8 cellular contexts compared by ENCODE assay signal in genomic region chr20:45347297-45347935, GRCh38. TPM values are rescaled to one million over a fixed set of nuclear protein-coding genes. Genes with fewer than 3 reads are reported as not detected.
DNase-seq lines count a peak whose midpoint lies in the region; ATAC-seq and TF ChIP-seq lines count a peak whose summit lies in the region.

No MANE protein-coding gene starts in this region.

- H2AK5ac ChIP-seq in H9 (ENCODE audit: insufficient read length, low read length) = no peak overlapping the region

- H3K4me2 ChIP-seq in H9 (ENCODE audit: insufficient read depth, insufficient read length, low read length) = peak overlapping the region; percentile 95

- no peak for DNase-seq in H9
- no peak for DNase-seq in activated CD8-positive, alpha-beta T cell treated with anti-CD3 and anti-CD28 coated beads, Interleukin-2, amount 10 ng/mL, durations not matched to agents 7 days and 5 days
- no peak for DNase-seq in left ventricle myocardium inferior
- DNase-seq in skeletal muscle cell (ENCODE audit: low read depth) = no peak
- no peak for DNase-seq in DMS79 (lab: John Stamatoyannopoulos, UW)
- no peak for DNase-seq in NCI-H526 (lab: John Stamatoyannopoulos, UW)
- DNase-seq in NCI-H524 (lab: John Stamatoyannopoulos, UW) = no peak

- H2BK12ac ChIP-seq in H9 (ENCODE audit: insufficient read length, low read depth, low read length) = no peak overlapping the region

- H3K4me3 Mint-ChIP-seq in H9 = peak overlapping the region; percentile 82 to 90
- peak overlapping the region; percentile 78 for H3K4me3 Mint-ChIP-seq in activated CD8-positive, alpha-beta T cell treated with anti-CD3 and anti-CD28 coated beads, Interleukin-2, amount 10 ng/mL, durations not matched to agents 7 days and 5 days

- no CpG with 5 or more reads among the region's 10 CpGs for whole genome bisulfite sequencing in H9 (ENCODE audit: extremely low coverage, insufficient read length, low lambda C conversion rate)

- POLR2A ChIA-PET in activated CD8-positive, alpha-beta T cell treated with anti-CD3 and anti-CD28 coated beads, Interleukin-2, amount 10 ng/mL, durations not matched to agents 7 days and 5 days (lab: Charles Lee) = interaction anchor here (0.7 to 1.6 kb wide), 9 partner anchors 8 to 69 kb away, joined by 3 to 8 read pairs (median 4); partner anchors contain the start of genes PIGT and SYS1

- H3K4me3 ChIP-seq in left ventricle myocardium inferior = peak overlapping the region; percentile 85
- H3K4me3 ChIP-seq in skeletal muscle cell (ENCODE audit: low read depth, low read length) = peak overlapping the region; percentile 88

- TF ChIP-seq CTCF in H9 (conservative IDR thresholded peaks at IDR 0.05) = no peak
- TF ChIP-seq CTCF in left ventricle myocardium inferior (IDR thresholded peaks at IDR 0.05; ENCODE audit: borderline replicate concordance) = no peak

- no peaks in the 10 kb centered on the region for H3K9me3 Mint-ChIP-seq in H9
- no peaks in the 10 kb centered on the region for H3K9me3 Mint-ChIP-seq in activated CD8-positive, alpha-beta T cell treated with anti-CD3 and anti-CD28 coated beads, Interleukin-2, amount 10 ng/mL, durations not matched to agents 7 days and 5 days (ENCODE audit: insufficient read depth)

- H3K27ac ChIP-seq in H9 (ENCODE audit: insufficient read length, low read depth, low read length) (no peak overlapping the region), left ventricle myocardium inferior (replicated peaks) (peak overlapping the region; percentile 94)

- H3K27me3 Mint-ChIP-seq in H9 (ENCODE audit: low read depth) = peaks cover 4% of the 10 kb centered on the region; the same call in 1 of the 2 replicates
- peaks cover 2% of the 10 kb centered on the region for H3K27me3 Mint-ChIP-seq in activated CD8-positive, alpha-beta T cell treated with anti-CD3 and anti-CD28 coated beads, Interleukin-2, amount 10 ng/mL, durations not matched to agents 7 days and 5 days (ENCODE audit: low read depth)

- H3K9ac ChIP-seq in H9 (ENCODE audit: extremely low read depth, insufficient read length, low read length) = peak overlapping the region; percentile 79

- H3K27me3 ChIP-seq in H9 (ENCODE audit: insufficient read depth, low read length) = no peaks in the 10 kb centered on the region
- no peaks in the 10 kb centered on the region for H3K27me3 ChIP-seq in left ventricle myocardium inferior (ENCODE audit: low read depth)

- no peak overlapping the region for H4K91ac ChIP-seq in H9 (ENCODE audit: insufficient read length, low read depth, low read length)

- CTCF ChIA-PET in activated CD8-positive, alpha-beta T cell treated with anti-CD3 and anti-CD28 coated beads, Interleukin-2, amount 10 ng/mL, durations not matched to agents 7 days and 5 days (lab: Charles Lee) = interaction anchor here (1.0 to 3.7 kb wide), 13 partner anchors 12 to 251 kb away, joined by 3 to 17 read pairs (median 5); partner anchors contain the start of gene SYS1

- H3K79me2 ChIP-seq in H9 (ENCODE audit: insufficient read depth, low read length) = peaks cover 3% of the 10 kb centered on the region; the same call in 1 of the 2 replicates

- H3K18ac ChIP-seq in H9 (ENCODE audit: insufficient read length, low read depth, low read length) = no peak overlapping the region

- no peak for ATAC-seq in activated CD8-positive, alpha-beta T cell treated with anti-CD3 and anti-CD28 coated beads, Interleukin-2, amount 10 ng/mL, durations not matched to agents 7 days and 5 days
- no peak for ATAC-seq in HG03439 (IDR thresholded peaks at IDR 0.05; ENCODE audit: unreplicated experiment)

- H2BK120ac ChIP-seq in H9 (ENCODE audit: low read depth, low read length, poor library complexity, severe bottlenecking) = no peak overlapping the region

- H3K14ac ChIP-seq in H9 (ENCODE audit: insufficient read depth, low read length) = no peak overlapping the region

- no peak overlapping the region for H2AFZ ChIP-seq in H9 (ENCODE audit: low read length)

- H3K36me3 Mint-ChIP-seq in H9 (ENCODE audit: insufficient read depth in 1 of 3, low read depth in 3 of 3) = no peaks in the 10 kb centered on the region
- no peaks in the 10 kb centered on the region for H3K36me3 Mint-ChIP-seq in activated CD8-positive, alpha-beta T cell treated with anti-CD3 and anti-CD28 coated beads, Interleukin-2, amount 10 ng/mL, durations not matched to agents 7 days and 5 days (ENCODE audit: low read depth)

- H2BK5ac ChIP-seq in H9 (ENCODE audit: insufficient read length, low read length) = no peak overlapping the region

- H3K23me2 ChIP-seq in H9 (ENCODE audit: insufficient read length, low read depth, low read length, poor library complexity, severe bottlenecking) = peaks cover 9% of the 10 kb centered on the region

- no peaks in the 10 kb centered on the region for H3K9me3 ChIP-seq in H9 (ENCODE audit: control insufficient read depth, low read depth, low read length)
- no peaks in the 10 kb centered on the region for H3K9me3 ChIP-seq in left ventricle myocardium inferior (replicated peaks)

- H3K27ac Mint-ChIP-seq in H9 = peak overlapping the region in 2 of 3 experiments; percentile 53 to 60; a peak in 2 of 7 replicates
- H3K27ac Mint-ChIP-seq in activated CD8-positive, alpha-beta T cell treated with anti-CD3 and anti-CD28 coated beads, Interleukin-2, amount 10 ng/mL, durations not matched to agents 7 days and 5 days = peak overlapping the region; percentile 32

- peaks cover 28% of the 10 kb centered on the region; the same call in 1 of the 2 replicates for H3K4me1 ChIP-seq in H9 (ENCODE audit: insufficient read depth, low read length)
- peaks cover 62% of the 10 kb centered on the region for H3K4me1 ChIP-seq in left ventricle myocardium inferior

- no peak overlapping the region for H3T11ph ChIP-seq in H9 (ENCODE audit: low read length)

- H4K8ac ChIP-seq in H9 (replicated peaks; ENCODE audit: insufficient read length, low read depth, low read length) = no peak overlapping the region

- no peak overlapping the region for H3K4ac ChIP-seq in H9 (ENCODE audit: low read depth, low read length)

- H4K20me1 ChIP-seq in H9 (ENCODE audit: control insufficient read depth, insufficient read depth, insufficient read length) = no peaks in the 10 kb centered on the region

- intact Hi-C loops in left ventricle myocardium inferior (cut with micrococcal nuclease) = no loop called here

- H3K36me3 ChIP-seq in left ventricle myocardium inferior = no peaks in the 10 kb centered on the region

- peaks cover 52 to 55% of the 10 kb centered on the region in 2 experiments for H3K4me1 Mint-ChIP-seq in H9
- peaks cover 36% of the 10 kb centered on the region for H3K4me1 Mint-ChIP-seq in activated CD8-positive, alpha-beta T cell treated with anti-CD3 and anti-CD28 coated beads, Interleukin-2, amount 10 ng/mL, durations not matched to agents 7 days and 5 days (ENCODE audit: low read depth)

- H2BK15ac ChIP-seq in H9 (ENCODE audit: low read depth, low read length) = no peak overlapping the region

- no peak overlapping the region for H3K23ac ChIP-seq in H9 (ENCODE audit: insufficient read length, low read depth, low read length)

- H4K5ac ChIP-seq in H9 (ENCODE audit: insufficient read length, low read depth, low read length) = no peak overlapping the region

- H3K79me1 ChIP-seq in H9 (ENCODE audit: insufficient read depth, low read depth, low read length, poor library complexity, severe bottlenecking) = no peaks in the 10 kb centered on the region

- no peak overlapping the region for H3K56ac ChIP-seq in H9 (ENCODE audit: insufficient read length, low read depth, low read length)

- H2BK20ac ChIP-seq in H9 (ENCODE audit: low read depth, low read length, poor library complexity, severe bottlenecking) = no peak overlapping the region

RNA-seq across cellular contexts. Expression of gene SDC4, which starts 0.8 kb away (rescaled TPM):
- 50.7 and 54.3 TPM in 2 replicates for total RNA-seq in H9 (2021)
- total RNA-seq in activated CD8-positive, alpha-beta T cell treated with anti-CD3 and anti-CD28 coated beads, Interleukin-2, amount 10 ng/mL, durations not matched to agents 7 days and 5 days = 1 to 10 TPM; 6.6 to 6.7 TPM
- total RNA-seq in left ventricle myocardium inferior = 77.4 TPM

RNA-seq across cellular contexts. Expression of gene SYS1, which starts 15.5 kb away (rescaled TPM):
- 18.6 and 21.0 TPM in 2 replicates for total RNA-seq in H9 (2021)
- 10 to 100 TPM; 28.0 to 30.8 TPM for total RNA-seq in activated CD8-positive, alpha-beta T cell treated with anti-CD3 and anti-CD28 coated beads, Interleukin-2, amount 10 ng/mL, durations not matched to agents 7 days and 5 days
- total RNA-seq in left ventricle myocardium inferior = 20.8 TPM

RNA-seq across cellular contexts. Expression of gene TP53TG5, which starts 30.7 kb away (rescaled TPM):
- total RNA-seq in H9 (2021) = 0.59 TPM in 1 of 2 replicates, not detected in the other
- under 1 TPM in 1 of 2 experiments, not detected in 1; 0.16 TPM for total RNA-seq in activated CD8-positive, alpha-beta T cell treated with anti-CD3 and anti-CD28 coated beads, Interleukin-2, amount 10 ng/mL, durations not matched to agents 7 days and 5 days
- total RNA-seq in left ventricle myocardium inferior = 0.80 TPM

RNA-seq across cellular contexts. Expression of gene MATN4, which starts 39.3 kb away (rescaled TPM):
- total RNA-seq in H9 (2021) = 0.11 TPM in 1 of 2 replicates, not detected in the other
- under 1 TPM in 1 of 2 experiments, not detected in 1; 0.39 TPM for total RNA-seq in activated CD8-positive, alpha-beta T cell treated with anti-CD3 and anti-CD28 coated beads, Interleukin-2, amount 10 ng/mL, durations not matched to agents 7 days and 5 days
- total RNA-seq in left ventricle myocardium inferior = not detected

RNA-seq across cellular contexts. Expression of gene RBPJL, which starts 40.8 kb away (rescaled TPM):
- 0.28 TPM in 1 of 2 replicates, not detected in the other for total RNA-seq in H9 (2021)
- total RNA-seq in activated CD8-positive, alpha-beta T cell treated with anti-CD3 and anti-CD28 coated beads, Interleukin-2, amount 10 ng/mL, durations not matched to agents 7 days and 5 days = not detected
- total RNA-seq in left ventricle myocardium inferior = not detected
